ENCODE assay signal across 23 cellular contexts in the genomic region with DNA sequence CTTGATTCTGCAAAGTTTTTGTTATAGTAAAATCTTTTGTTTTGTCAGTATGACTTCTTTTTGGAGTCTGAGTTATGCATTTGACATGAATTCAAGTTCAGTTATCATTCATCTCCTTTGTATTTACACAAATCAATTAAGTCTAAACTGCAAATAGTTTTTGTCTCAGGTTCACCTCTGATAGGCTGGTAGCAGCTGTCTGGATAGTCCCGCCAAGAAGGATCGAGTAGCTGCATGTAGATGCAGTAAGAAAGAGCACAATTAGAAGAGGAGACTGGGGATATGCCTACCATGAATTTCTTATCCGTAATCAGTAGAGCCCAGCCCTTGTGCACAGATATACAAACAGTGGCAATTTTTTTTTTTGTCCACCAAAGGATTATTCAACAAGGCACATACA.
DNase-seq lines count a peak whose midpoint lies in the region; ATAC-seq and TF ChIP-seq lines count a peak whose summit lies in the region.
"Had no signal": no experiment of that assay in that cellular context is flagged by ENCODE, and none has a peak within 500 bp of the region (broad histone marks: within the 10 kb centered on the region; RNA-seq: fewer than 3 reads in every experiment).

No MANE protein-coding gene starts in this region.

- H4K20me1 ChIP-seq in BLaER1, result no peaks in the 10 kb centered on the region

- POLR2A ChIA-PET in WTC11 (lab: Charles Lee), result interaction anchor here (0.6 kb wide), 1 partner anchor 991 kb away, joined by 3 read pairs; no protein-coding TSS in a partner anchor

- ATAC-seq in WTC11 (no peak), HG03280 (IDR thresholded peaks at IDR 0.05; ENCODE audit: unreplicated experiment) (no peak)
- ATAC-seq: A549, HCT116 had no signal

- TF ChIP-seq CTCF in WTC11 (IDR thresholded peaks at IDR 0.05) (no peak), colonic mucosa (IDR thresholded peaks at IDR 0.05) (no peak), endodermal cell (conservative IDR thresholded peaks at IDR 0.05) (no peak)

- H3K36me3 Mint-ChIP-seq in WTC11 (no peaks in the 10 kb centered on the region), endodermal cell (ENCODE audit: low read depth) (no peaks in the 10 kb centered on the region)
- H3K36me3 Mint-ChIP-seq: CD4-positive, alpha-beta memory T cell had no signal

- peaks cover 19% of the 10 kb centered on the region for H3K4me1 ChIP-seq in BLaER1
- H3K4me1 ChIP-seq in colonic mucosa, result no peaks in the 10 kb centered on the region
- no peaks in the 10 kb centered on the region for H3K4me1 ChIP-seq in endodermal cell (ENCODE audit: control insufficient read depth, insufficient read depth, low read length)
- H3K4me1 ChIP-seq: A549 had no signal

- CTCF ChIA-PET in WTC11 (lab: Charles Lee), result no interaction called here

- H3K9me3 Mint-ChIP-seq in WTC11 (peaks cover 4% of the 10 kb centered on the region; the same call in 1 of the 2 replicates), endodermal cell (no peaks in the 10 kb centered on the region)

- H3K27me3 Mint-ChIP-seq in WTC11 (ENCODE audit: low read depth) (no peaks in the 10 kb centered on the region), endodermal cell (ENCODE audit: insufficient read depth) (no peaks in the 10 kb centered on the region)

- H3K9me3 ChIP-seq in BLaER1 (no peaks in the 10 kb centered on the region), colonic mucosa (no peaks in the 10 kb centered on the region), endodermal cell (ENCODE audit: control insufficient read depth, low read length) (no peaks in the 10 kb centered on the region)

- H3K4me1 Mint-ChIP-seq in WTC11, result peaks cover 13% of the 10 kb centered on the region; the same call in 1 of the 2 replicates
- H3K4me1 Mint-ChIP-seq in endodermal cell, result no peaks in the 10 kb centered on the region

- H3K27me3 ChIP-seq in BLaER1 (no peaks in the 10 kb centered on the region), colonic mucosa (no peaks in the 10 kb centered on the region), endodermal cell (ENCODE audit: control insufficient read depth, insufficient read depth, low read length, poor library complexity, severe bottlenecking) (no peaks in the 10 kb centered on the region)

- intact Hi-C loops in colonic mucosa (cut with DNase I), result no loop called here

- DNase-seq in NCI-H510A treated with DMSO at 0.1 percent for 48 hours (lab: John Stamatoyannopoulos, UW) (peak; percentile 32), NCI-H510A (lab: John Stamatoyannopoulos, UW) (no peak), LHCN-M2 (ENCODE audit: low read depth) (peak; percentile 56), WTC11 (ENCODE audit: low spot score) (no peak), colonic mucosa (no peak), endodermal cell (no peak)
- DNase-seq: AML-193; C1 segment of cervical spinal cord; CD4-positive, alpha-beta memory T cell; COR-L47; DMS79 treated with DMSO at 0.1 percent for 48 hours; GF-D8; NCI-H1092 treated with DMSO at 0.1 percent for 48 hours; NCI-H1694; NCI-H446 treated with DMSO at 0.1 percent for 48 hours; NCI-H774; Right ventricle myocardium superior; RPMI8226; T-helper 9 cell had no signal

- H3K27ac ChIP-seq in BLaER1 (no peak overlapping the region), colonic mucosa (no peak overlapping the region), endodermal cell (ENCODE audit: low read depth, low read length) (no peak overlapping the region)
- H3K27ac ChIP-seq: A549 had no signal

- H3K36me3 ChIP-seq in BLaER1 (no peaks in the 10 kb centered on the region), colonic mucosa (no peaks in the 10 kb centered on the region), endodermal cell (ENCODE audit: control insufficient read depth, insufficient read depth, low read length) (no peaks in the 10 kb centered on the region)

- H3K27ac Mint-ChIP-seq in WTC11 (0 out of 2 replicates have a peak overlapping the region, but pooled peaks have one; percentile 9), endodermal cell (no peak overlapping the region)
- H3K27ac Mint-ChIP-seq: CD4-positive, alpha-beta memory T cell had no signal

- H3K4me2 ChIP-seq in BLaER1, result 0 out of 2 replicates have a peak overlapping the region, but pooled peaks have one; percentile 5
- H3K4me2 ChIP-seq: A549 had no signal

- H3K4me3 ChIP-seq in BLaER1, result no peak overlapping the region
- no peak overlapping the region for H3K4me3 ChIP-seq in colonic mucosa
- H3K4me3 ChIP-seq in endodermal cell (ENCODE audit: low read length), result no peak overlapping the region
- H3K4me3 ChIP-seq: A549 had no signal

- no peak overlapping the region for H3K4me3 Mint-ChIP-seq in WTC11
- no peak overlapping the region for H3K4me3 Mint-ChIP-seq in endodermal cell
- H3K4me3 Mint-ChIP-seq: CD4-positive, alpha-beta memory T cell had no signal

- H3K9ac ChIP-seq in BLaER1, result no peak overlapping the region
- no peak overlapping the region for H3K9ac ChIP-seq in colonic mucosa (ENCODE audit: low read depth in 2 of 2, low read length in 2 of 2)
- H3K9ac ChIP-seq in endodermal cell (ENCODE audit: extremely low read depth, low read length, poor library complexity, severe bottlenecking), result no peak overlapping the region

- 88 to 91% methylated on average over 1 to 3 of the region's 3 CpGs for WGBS in endodermal cell (ENCODE audit: insufficient coverage in 1 of 2, insufficient read length in 1 of 2), 2 experiments

TF ChIP-seq in WTC11, 78 proteins besides CTCF, POLR2A, EP300 and RAD21:
- TF ChIP-seq, protein P1, sequence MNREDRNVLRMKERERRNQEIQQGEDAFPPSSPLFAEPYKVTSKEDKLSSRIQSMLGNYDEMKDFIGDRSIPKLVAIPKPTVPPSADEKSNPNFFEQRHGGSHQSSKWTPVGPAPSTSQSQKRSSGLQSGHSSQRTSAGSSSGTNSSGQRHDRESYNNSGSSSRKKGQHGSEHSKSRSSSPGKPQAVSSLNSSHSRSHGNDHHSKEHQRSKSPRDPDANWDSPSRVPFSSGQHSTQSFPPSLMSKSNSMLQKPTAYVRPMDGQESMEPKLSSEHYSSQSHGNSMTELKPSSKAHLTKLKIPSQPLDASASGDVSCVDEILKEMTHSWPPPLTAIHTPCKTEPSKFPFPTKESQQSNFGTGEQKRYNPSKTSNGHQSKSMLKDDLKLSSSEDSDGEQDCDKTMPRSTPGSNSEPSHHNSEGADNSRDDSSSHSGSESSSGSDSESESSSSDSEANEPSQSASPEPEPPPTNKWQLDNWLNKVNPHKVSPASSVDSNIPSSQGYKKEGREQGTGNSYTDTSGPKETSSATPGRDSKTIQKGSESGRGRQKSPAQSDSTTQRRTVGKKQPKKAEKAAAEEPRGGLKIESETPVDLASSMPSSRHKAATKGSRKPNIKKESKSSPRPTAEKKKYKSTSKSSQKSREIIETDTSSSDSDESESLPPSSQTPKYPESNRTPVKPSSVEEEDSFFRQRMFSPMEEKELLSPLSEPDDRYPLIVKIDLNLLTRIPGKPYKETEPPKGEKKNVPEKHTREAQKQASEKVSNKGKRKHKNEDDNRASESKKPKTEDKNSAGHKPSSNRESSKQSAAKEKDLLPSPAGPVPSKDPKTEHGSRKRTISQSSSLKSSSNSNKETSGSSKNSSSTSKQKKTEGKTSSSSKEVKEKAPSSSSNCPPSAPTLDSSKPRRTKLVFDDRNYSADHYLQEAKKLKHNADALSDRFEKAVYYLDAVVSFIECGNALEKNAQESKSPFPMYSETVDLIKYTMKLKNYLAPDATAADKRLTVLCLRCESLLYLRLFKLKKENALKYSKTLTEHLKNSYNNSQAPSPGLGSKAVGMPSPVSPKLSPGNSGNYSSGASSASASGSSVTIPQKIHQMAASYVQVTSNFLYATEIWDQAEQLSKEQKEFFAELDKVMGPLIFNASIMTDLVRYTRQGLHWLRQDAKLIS (CRISPR knock-in tag; IDR thresholded peaks at IDR 0.05; ENCODE audit: borderline replicate concordance), result no peak

Comparison
In these comparisons a context has a peak if more than half of its experiments do, and no peak if none do; other contexts are left out.
1. DNase-seq: peak in NCI-H510A treated with DMSO at 0.1 percent for 48 hours (single experiment) and LHCN-M2 (single experiment); none in NCI-H510A (single experiment), WTC11 (single experiment), colonic mucosa (single experiment) and endodermal cell (single experiment).